Comparison of ENCODE assay signal across 16 cellular contexts in the genomic region with DNA sequence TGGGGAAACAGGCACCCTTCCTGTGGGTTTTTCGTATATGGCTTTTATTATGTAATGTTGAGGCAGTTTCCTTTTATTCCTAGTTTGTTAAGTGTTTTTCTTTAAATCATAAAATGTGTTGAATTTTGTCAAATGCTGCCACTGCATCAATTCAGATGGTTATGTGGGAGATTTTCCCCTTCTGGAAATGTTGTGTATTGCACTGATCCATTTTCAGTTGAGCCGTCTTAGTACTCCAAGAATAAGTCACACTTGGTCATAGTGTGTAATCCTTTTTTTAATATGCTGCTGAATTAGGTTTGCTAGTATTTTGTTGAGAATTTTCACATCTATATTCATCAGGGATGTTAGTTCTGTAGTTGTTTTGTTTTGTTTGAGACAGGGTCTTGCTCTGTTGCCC. TPM values are rescaled to one million over a fixed set of nuclear protein-coding genes. Genes with fewer than 3 reads are reported as not detected.
DNase-seq lines count a peak whose midpoint lies in the region; TF ChIP-seq lines count a peak whose summit lies in the region.
"Had no signal": no experiment of that assay in that cellular context is flagged by ENCODE, and none has a peak within 500 bp of the region (broad histone marks: within the 10 kb centered on the region; RNA-seq: fewer than 3 reads in every experiment).

No MANE protein-coding gene starts in this region.

- H3K27ac Mint-ChIP-seq in HFFc6: no peak overlapping the region
- no peak overlapping the region for H3K27ac Mint-ChIP-seq in chondrocyte (ENCODE audit: unreplicated experiment)
- H3K27ac Mint-ChIP-seq in neural crest cell (ENCODE audit: unreplicated experiment): no peak overlapping the region
- H3K27ac Mint-ChIP-seq: CD8-positive, alpha-beta T cell had no signal

- H3K27me3 Mint-ChIP-seq in HFFc6 (ENCODE audit: insufficient read depth) (peaks cover 13% of the 10 kb centered on the region), chondrocyte (ENCODE audit: low read depth) (no peaks in the 10 kb centered on the region), neural crest cell (ENCODE audit: low read depth) (peaks cover 17% of the 10 kb centered on the region)

- H3K4me1 Mint-ChIP-seq in HFFc6 (ENCODE audit: low read depth) (no peaks in the 10 kb centered on the region), chondrocyte (ENCODE audit: low read depth) (no peaks in the 10 kb centered on the region), neural crest cell (no peaks in the 10 kb centered on the region)

- H3K27ac ChIP-seq in tibial artery: no peak overlapping the region

- H3K4me3 Mint-ChIP-seq in HFFc6 (no peak overlapping the region), chondrocyte (ENCODE audit: unreplicated experiment) (no peak overlapping the region), neural crest cell (no peak overlapping the region)
- H3K4me3 Mint-ChIP-seq: CD8-positive, alpha-beta T cell had no signal

- no peak overlapping the region for H3K4me3 ChIP-seq in tibial artery

- H3K4me1 ChIP-seq in tibial artery: no peaks in the 10 kb centered on the region
- H3K4me1 ChIP-seq: BE2C had no signal

- H3K36me3 Mint-ChIP-seq in HFFc6 (ENCODE audit: low read depth) (peaks cover 32% of the 10 kb centered on the region), chondrocyte (ENCODE audit: low read depth) (peaks cover 15% of the 10 kb centered on the region), neural crest cell (ENCODE audit: low read depth) (peaks cover 33% of the 10 kb centered on the region)
- H3K36me3 Mint-ChIP-seq: CD8-positive, alpha-beta T cell had no signal

- no peaks in the 10 kb centered on the region for H3K27me3 ChIP-seq in tibial artery
- H3K27me3 ChIP-seq: BE2C had no signal

- no peaks in the 10 kb centered on the region for H3K36me3 ChIP-seq in tibial artery
- H3K36me3 ChIP-seq: BE2C had no signal

- H3K9me3 ChIP-seq in tibial artery: peaks cover 0 to 8% (median 0%) of the 10 kb centered on the region in 3 donors

- TF ChIP-seq CTCF in HFFc6 (IDR thresholded peaks at IDR 0.05) (peak; percentile 59), chondrocyte (IDR thresholded peaks at IDR 0.05) (peak; percentile 37), neural crest cell (conservative IDR thresholded peaks at IDR 0.05) (peak; percentile 35), tibial artery (IDR thresholded peaks at IDR 0.05) (no peak)

- peaks cover 38% of the 10 kb centered on the region for H3K9me3 Mint-ChIP-seq in HFFc6
- peaks cover 40% of the 10 kb centered on the region for H3K9me3 Mint-ChIP-seq in chondrocyte (ENCODE audit: low read depth)
- peaks cover 28% of the 10 kb centered on the region for H3K9me3 Mint-ChIP-seq in neural crest cell
- H3K9me3 Mint-ChIP-seq: CD8-positive, alpha-beta T cell had no signal

- intact Hi-C loops in tibial artery (cut with DNase I; ENCODE audit: low total_unique reads): no loop called here

- DNase-seq in ELR (ENCODE audit: low read depth) (peak; percentile 9), HFFc6 (no peak), chondrocyte (ENCODE audit: low spot score) (no peak), neural crest cell (ENCODE audit: low read depth, low spot score) (no peak), hippocampal formation (lab: John Stamatoyannopoulos, UW) (no peak), tibial artery (no peak), HuH-7 (ENCODE audit: low spot score) (no peak)
- DNase-seq: ACHN; BE2C; CD8-positive, alpha-beta T cell; MM.1S; NCI-H1105 treated with DMSO at 0.1 percent for 48 hours; NCI-H187; NCI-H2171; NCI-H510A treated with DMSO at 0.1 percent for 48 hours; RPMI8226 had no signal

RNA-seq across cellular contexts. Expression of gene CTBP1, which starts 9.5 kb away (rescaled TPM):
- total RNA-seq in HFFc6 (2021; fragmentation: NEBNext Ultra II Directional; extraction: Animal tissue kit (Norgen Biotek cat#: 25700)): 100 to 1,000 TPM; 109 to 126 (median 114) TPM
- total RNA-seq in chondrocyte (147 to 175 TPM (median 151 TPM) in 3 replicates), neural crest cell (218 and 219 TPM in 2 replicates)

RNA-seq across cellular contexts. Expression of gene MAEA, which starts 31.2 kb away (rescaled TPM):
- total RNA-seq in HFFc6 (2021; fragmentation: NEBNext Ultra II Directional; extraction: Animal tissue kit (Norgen Biotek cat#: 25700)): 10 to 100 TPM; 56.0 to 65.4 (median 60.6) TPM
- 54.4 to 62.6 TPM (median 56.3 TPM) in 3 replicates for total RNA-seq in chondrocyte
- total RNA-seq in neural crest cell: 72.1 and 74.0 TPM in 2 replicates

Comparison
In these comparisons a context has a peak if more than half of its experiments do, and no peak if none do; other contexts are left out.
1. CTCF ChIP-seq: peak in HFFc6 (single experiment), chondrocyte (single experiment) and neural crest cell (single experiment); none in tibial artery (0 of 2).